Comparison of ENCODE assay signal across 1 cellular context in the genomic region with DNA sequence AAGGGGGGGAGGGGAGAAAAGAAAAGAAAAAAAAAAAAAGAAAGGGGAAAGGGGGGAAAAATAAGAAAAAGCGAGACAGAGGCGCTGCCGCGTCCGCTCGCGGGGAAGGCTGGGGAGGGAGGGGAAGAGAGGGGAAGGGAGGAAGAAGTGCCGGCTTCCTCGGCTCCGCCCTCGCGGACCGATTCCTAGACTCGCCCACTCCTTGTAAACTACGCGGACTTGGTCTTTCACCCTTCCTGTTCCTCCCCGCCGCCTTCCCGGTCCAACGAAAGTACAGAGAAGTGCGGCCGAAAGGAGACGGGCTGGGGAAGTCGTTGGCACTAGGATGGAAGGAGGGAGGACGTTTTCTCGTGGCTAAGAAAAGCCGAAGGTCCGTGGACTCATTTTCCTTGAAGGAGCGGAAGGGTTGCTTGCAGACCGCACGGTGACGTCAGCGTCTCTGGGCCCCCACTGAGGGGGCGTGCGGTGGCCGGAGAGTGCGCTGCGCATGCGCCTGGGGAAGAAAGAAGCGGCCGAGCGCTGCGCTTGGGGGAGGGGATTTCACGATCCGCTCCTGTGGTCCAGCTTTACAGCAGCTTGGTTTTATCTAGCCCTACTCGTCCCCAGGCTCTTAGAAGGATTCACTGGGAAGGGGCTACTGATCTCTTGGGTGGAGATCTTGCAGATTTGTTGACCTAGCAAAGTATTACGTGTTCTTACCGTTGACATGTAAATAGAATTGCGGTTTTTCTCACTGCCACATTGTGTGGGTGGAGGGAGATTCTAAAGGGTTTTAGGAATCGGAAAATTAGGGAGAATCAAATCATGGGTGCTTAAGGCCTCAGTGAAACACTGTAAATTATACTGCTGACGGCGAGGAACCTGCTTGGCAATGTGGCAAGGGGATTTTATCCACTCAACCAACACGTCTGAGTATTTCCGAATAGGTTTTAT.
TF ChIP-seq lines count a peak whose summit lies in the region.

Gene CCNI, minus strand, starts transcription at position 121 of the 933 bp plus-strand sequence. CDS start 9,627 bp downstream, outside the sequence.

TF ChIP-seq in A549, 52 proteins besides CTCF, POLR2A, EP300 and RAD21 (continued from another document):
- TF ChIP-seq, protein P1, sequence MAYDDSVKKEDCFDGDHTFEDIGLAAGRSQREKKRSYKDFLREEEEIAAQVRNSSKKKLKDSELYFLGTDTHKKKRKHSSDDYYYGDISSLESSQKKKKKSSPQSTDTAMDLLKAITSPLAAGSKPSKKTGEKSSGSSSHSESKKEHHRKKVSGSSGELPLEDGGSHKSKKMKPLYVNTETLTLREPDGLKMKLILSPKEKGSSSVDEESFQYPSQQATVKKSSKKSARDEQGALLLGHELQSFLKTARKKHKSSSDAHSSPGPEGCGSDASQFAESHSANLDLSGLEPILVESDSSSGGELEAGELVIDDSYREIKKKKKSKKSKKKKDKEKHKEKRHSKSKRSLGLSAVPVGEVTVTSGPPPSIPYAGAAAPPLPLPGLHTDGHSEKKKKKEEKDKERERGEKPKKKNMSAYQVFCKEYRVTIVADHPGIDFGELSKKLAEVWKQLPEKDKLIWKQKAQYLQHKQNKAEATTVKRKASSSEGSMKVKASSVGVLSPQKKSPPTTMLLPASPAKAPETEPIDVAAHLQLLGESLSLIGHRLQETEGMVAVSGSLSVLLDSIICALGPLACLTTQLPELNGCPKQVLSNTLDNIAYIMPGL (CRISPR knock-in tag; IDR thresholded peaks at IDR 0.05; ENCODE audit: borderline replicate concordance) = peak; percentile 76; the same call in 1 of the 2 replicates
- TF ChIP-seq USF2 (IDR thresholded peaks at IDR 0.05) (no peak), CBX2 (IDR thresholded peaks at IDR 0.05; ENCODE audit: borderline replicate concordance, low read depth) (no peak), KDM1A (IDR thresholded peaks at IDR 0.05; ENCODE audit: low read depth) (no peak), CHD2 (IDR thresholded peaks at IDR 0.05; ENCODE audit: low read length, partially characterized antibody) (peak; percentile 72), ZC3H11A (IDR thresholded peaks at IDR 0.05) (no peak), REST (IDR thresholded peaks at IDR 0.05) (no peak), ZFP36 (IDR thresholded peaks at IDR 0.05; ENCODE audit: borderline replicate concordance, partially characterized antibody) (no peak), ELK1 (IDR thresholded peaks at IDR 0.05; ENCODE audit: low read depth, low read length) (no peak), JUNB (IDR thresholded peaks at IDR 0.05) (no peak), EHMT2 (IDR thresholded peaks at IDR 0.05; ENCODE audit: low read depth) (no peak), MYC (IDR thresholded peaks at IDR 0.05; ENCODE audit: borderline replicate concordance, low read length) (peak; percentile 21; the same call in 1 of the 2 replicates), FOSL2 (IDR thresholded peaks at IDR 0.05) (no peak), FOSL2 (CRISPR knock-in tag; IDR thresholded peaks at IDR 0.05) (peak; percentile 69), FOSB (CRISPR knock-in tag; IDR thresholded peaks at IDR 0.05) (no peak), CBX8 (IDR thresholded peaks at IDR 0.05) (no peak), SREBF2 (IDR thresholded peaks at IDR 0.05) (no peak), PHF8 (IDR thresholded peaks at IDR 0.05; ENCODE audit: borderline replicate concordance, low read depth) (peak; percentile 65), BHLHE40 (IDR thresholded peaks at IDR 0.05; ENCODE audit: low read depth, low read length) (no peak), GATA3 (IDR thresholded peaks at IDR 0.05; ENCODE audit: borderline replicate concordance) (peak; percentile 9; the same call in 1 of the 2 replicates)
TF ChIP-seq in A549: peak in this region for 14.
